Comparison of ENCODE assay signal across 8 cellular contexts in genomic region chr3:138114988-138115971, GRCh38. TPM values are rescaled to one million over a fixed set of nuclear protein-coding genes. Genes with fewer than 3 reads are reported as not detected.
A peak's percentile ranks its signal among the peaks of the same experiment; 100 is the strongest.
DNase-seq lines count a peak whose midpoint lies in the region; ATAC-seq and TF ChIP-seq lines count a peak whose summit lies in the region.

Gene DZIP1L (minus strand): TSS chr3:138115608. CDS start chr3:138103971, 11,637 bp downstream.

- H3K4me3 Mint-ChIP-seq in activated naive CD4-positive, alpha-beta T cell treated with anti-CD3 and anti-CD28 coated beads, Interleukin-2, amount 10 ng/mL, durations not matched to agents 7 days and 5 days: peak within 1 kb of the TSS; percentile 78
- H3K4me3 Mint-ChIP-seq in neural crest cell: peak within 1 kb of the TSS; percentile 98

- H3K4me2 ChIP-seq in BLaER1 treated with 17β-estradiol and CSF1 and Interleukin-3, amounts not matched to agents 10 nM and 100 nM: peak within 1 kb of the TSS; percentile 89 to 100 (median 98)

- intact Hi-C loops in aorta (cut with DNase I): loop anchor here in 1 of 2 donors (10.0 kb wide), 1 partner anchor 60 kb away; the partner anchor contains the start of gene DBR1

- peaks cover 0 to 14% (median 7%) of the 10 kb centered on the region in 10 experiments; a peak in 15 of 20 replicates for H3K4me1 ChIP-seq in BLaER1 treated with 17β-estradiol and CSF1 and Interleukin-3, amounts not matched to agents 10 nM and 100 nM
- peaks cover 0 to 8% of the 10 kb centered on the region in 2 donors for H3K4me1 ChIP-seq in aorta (ENCODE audit: control insufficient read depth in 1 of 2, insufficient read depth in 2 of 2, low read length in 2 of 2)

- no peak within 1 kb of the TSS for H3K27ac Mint-ChIP-seq in activated naive CD4-positive, alpha-beta T cell treated with anti-CD3 and anti-CD28 coated beads, Interleukin-2, amount 10 ng/mL, durations not matched to agents 7 days and 5 days
- peak within 1 kb of the TSS; percentile 99 for H3K27ac Mint-ChIP-seq in neural crest cell (ENCODE audit: unreplicated experiment)

- H3K4me3 ChIP-seq in BLaER1 treated with 17β-estradiol and CSF1 and Interleukin-3, amounts not matched to agents 10 nM and 100 nM: peak within 1 kb of the TSS; percentile 64 to 85 (median 73)
- H3K4me3 ChIP-seq in aorta (ENCODE audit: low read length in 2 of 2): peak within 1 kb of the TSS; percentile 81 to 85

- H3K27ac ChIP-seq in BLaER1 treated with 17β-estradiol and CSF1 and Interleukin-3, amounts not matched to agents 10 nM and 100 nM: peak within 1 kb of the TSS in 2 of 11 experiments; percentile 24 to 51; a peak in 2 of 22 replicates
- peak within 1 kb of the TSS; percentile 79 to 80 for H3K27ac ChIP-seq in aorta (ENCODE audit: low read depth in 1 of 2, low read length in 2 of 2)

- peaks cover 7% of the 10 kb centered on the region for H3K4me1 Mint-ChIP-seq in activated naive CD4-positive, alpha-beta T cell treated with anti-CD3 and anti-CD28 coated beads, Interleukin-2, amount 10 ng/mL, durations not matched to agents 7 days and 5 days
- peaks cover 30% of the 10 kb centered on the region for H3K4me1 Mint-ChIP-seq in neural crest cell

- 0 to 1% methylated on average over 78 to 86 of the region's 86 CpGs for WGBS in aorta, 2 donors

- H3K27me3 Mint-ChIP-seq in activated naive CD4-positive, alpha-beta T cell treated with anti-CD3 and anti-CD28 coated beads, Interleukin-2, amount 10 ng/mL, durations not matched to agents 7 days and 5 days: peaks cover 70% of the 10 kb centered on the region
- H3K27me3 Mint-ChIP-seq in neural crest cell (ENCODE audit: low read depth): no peaks in the 10 kb centered on the region

- peak; percentile 77 for ATAC-seq in GM19043 (IDR thresholded peaks at IDR 0.05; ENCODE audit: low read depth, unreplicated experiment)
- ATAC-seq in HG03354 (IDR thresholded peaks at IDR 0.05; ENCODE audit: poor library complexity, severe bottlenecking, unreplicated experiment): peak; percentile 88
- peak; percentile 95 for ATAC-seq in aorta (ENCODE audit: low FRiP score)

- H3K9ac ChIP-seq in BLaER1 treated with 17β-estradiol and CSF1 and Interleukin-3, amounts not matched to agents 10 nM and 100 nM: peak within 1 kb of the TSS; percentile 48 to 77 (median 74)

- peaks cover 18 to 36% (median 31%) of the 10 kb centered on the region in 11 experiments for H3K27me3 ChIP-seq in BLaER1 treated with 17β-estradiol and CSF1 and Interleukin-3, amounts not matched to agents 10 nM and 100 nM
- no peaks in the 10 kb centered on the region for H3K27me3 ChIP-seq in aorta (ENCODE audit: control insufficient read depth in 1 of 2, insufficient read depth in 2 of 2, low read length in 1 of 2)

- peak; percentile 64 for TF ChIP-seq CTCF in neural crest cell (conservative IDR thresholded peaks at IDR 0.05)

- DNase-seq in NCI-H82 (lab: John Stamatoyannopoulos, UW) (peak; percentile 97), germinal center (ENCODE audit: low spot score) (peak; percentile 53), neural crest cell (ENCODE audit: low read depth, low spot score) (peak; percentile 62), aorta (peak; percentile 80 to 87)
- DNase-seq in activated naive CD4-positive, alpha-beta T cell treated with anti-CD3 and anti-CD28 coated beads, Interleukin-2, amount 10 ng/mL, durations not matched to agents 7 days and 5 days: peak; percentile 39

- H3K36me3 Mint-ChIP-seq in activated naive CD4-positive, alpha-beta T cell treated with anti-CD3 and anti-CD28 coated beads, Interleukin-2, amount 10 ng/mL, durations not matched to agents 7 days and 5 days: no peaks in the 10 kb centered on the region
- peaks cover 3% of the 10 kb centered on the region for H3K36me3 Mint-ChIP-seq in neural crest cell (ENCODE audit: low read depth)

- no peaks in the 10 kb centered on the region for H3K9me3 Mint-ChIP-seq in activated naive CD4-positive, alpha-beta T cell treated with anti-CD3 and anti-CD28 coated beads, Interleukin-2, amount 10 ng/mL, durations not matched to agents 7 days and 5 days
- no peaks in the 10 kb centered on the region for H3K9me3 Mint-ChIP-seq in neural crest cell

- no peaks in the 10 kb centered on the region; a peak in 1 of 22 replicates for H4K20me1 ChIP-seq in BLaER1 treated with 17β-estradiol and CSF1 and Interleukin-3, amounts not matched to agents 10 nM and 100 nM

- CTCF ChIA-PET in activated naive CD4-positive, alpha-beta T cell treated with anti-CD3 and anti-CD28 coated beads, Interleukin-2, amount 10 ng/mL, durations not matched to agents 7 days and 5 days (lab: Charles Lee): interaction anchor here (0.9 to 6.2 kb wide), 4 partner anchors 10 to 46 kb away, joined by 3 to 248 read pairs (median 3); no protein-coding TSS in a partner anchor

- no peaks in the 10 kb centered on the region for H3K9me3 ChIP-seq in BLaER1 treated with 17β-estradiol and CSF1 and Interleukin-3, amounts not matched to agents 10 nM and 100 nM (replicated peaks in 1 of 11)
- H3K9me3 ChIP-seq in aorta (ENCODE audit: control insufficient read depth, low read length): no peaks in the 10 kb centered on the region

- H3K36me3 ChIP-seq in BLaER1 treated with 17β-estradiol and CSF1 and Interleukin-3, amounts not matched to agents 10 nM and 100 nM: no peaks in the 10 kb centered on the region
- H3K36me3 ChIP-seq in aorta (ENCODE audit: control insufficient read depth in 1 of 2, insufficient read depth in 2 of 2, low read length in 1 of 2): no peaks in the 10 kb centered on the region

RNA-seq across cellular contexts. Expression of gene DZIP1L, which starts in this region (rescaled TPM):
- total RNA-seq in neural crest cell: 26.6 and 28.1 TPM in 2 replicates
- 10 to 100 TPM; 19.0 to 48.3 TPM for total RNA-seq in aorta
- polyA plus RNA-seq in aorta: 10 to 100 TPM in 1 of 2 donors, 1 to 10 TPM in 1; 1.3 to 17.8 TPM

Comparison
In these comparisons a context has a peak if more than half of its experiments do, and no peak if none do; other contexts are left out.
1. DNase-seq: peak in every context shown above with its lines; median percentile 97 in NCI-H82; 84 in aorta; 62 in neural crest cell; 53 in germinal center; 39 in activated naive CD4-positive, alpha-beta T cell treated with anti-CD3 and anti-CD28 coated beads, Interleukin-2, amount 10 ng/mL, durations not matched to agents 7 days and 5 days.